ENCODE assay signal across 18 cellular contexts in the genomic region with DNA sequence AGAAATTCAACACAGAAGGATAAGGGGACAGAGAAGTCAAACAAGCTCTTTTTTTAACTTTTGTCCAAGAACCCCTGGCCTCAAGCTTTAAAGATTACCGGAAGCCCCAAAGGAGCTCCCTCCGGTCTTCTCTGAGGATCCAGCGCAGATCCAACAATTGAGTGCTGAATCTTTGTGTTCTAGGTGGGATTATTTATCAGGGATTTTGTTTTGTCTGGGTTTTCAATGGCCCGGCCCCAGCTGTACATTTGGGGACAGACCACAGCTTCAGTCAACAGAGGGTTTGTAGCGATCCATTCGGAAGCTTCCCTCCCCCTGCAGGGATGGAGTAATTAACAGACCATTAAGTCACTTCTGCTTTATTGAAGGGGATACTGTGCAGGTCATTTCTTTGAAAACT. TPM values are rescaled to one million over a fixed set of nuclear protein-coding genes. Genes with fewer than 3 reads are reported as not detected.
DNase-seq lines count a peak whose midpoint lies in the region; TF ChIP-seq lines count a peak whose summit lies in the region.
"Had no signal": no experiment of that assay in that cellular context is flagged by ENCODE, and none has a peak within 500 bp of the region (broad histone marks: within the 10 kb centered on the region; RNA-seq: fewer than 3 reads in every experiment).

No MANE protein-coding gene starts in this region.

- H3K4me1 ChIP-seq in HUES64 (ENCODE audit: insufficient read depth, low read length): peaks cover 35% of the 10 kb centered on the region
- peaks cover 15 to 27% (median 25%) of the 10 kb centered on the region in 4 donors for H3K4me1 ChIP-seq in esophagus muscularis mucosa
- H3K4me1 ChIP-seq in neuronal stem cell (ENCODE audit: control insufficient read depth in 2 of 2, insufficient read depth in 1 of 2, low read depth in 1 of 2, low read length in 2 of 2): peaks cover 0 to 10% of the 10 kb centered on the region in 2 donors
- H3K4me1 ChIP-seq: BE2C had no signal

- H3K9me3 ChIP-seq in HUES64 (ENCODE audit: insufficient read depth, low read depth, low read length) (no peaks in the 10 kb centered on the region), esophagus muscularis mucosa (no peaks in the 10 kb centered on the region), neuronal stem cell (replicated peaks in 1 of 2; ENCODE audit: control insufficient read depth in 2 of 2, insufficient read depth in 1 of 2, low read depth in 1 of 2, low read length in 2 of 2) (no peaks in the 10 kb centered on the region)
- H3K9me3 ChIP-seq: BE2C had no signal

- no peak for TF ChIP-seq POLR2A in esophagus muscularis mucosa (IDR thresholded peaks at IDR 0.05; ENCODE audit: low read depth)

- no peak overlapping the region for H3K27ac ChIP-seq in HUES64 (ENCODE audit: low read depth, low read length)
- H3K27ac ChIP-seq in esophagus muscularis mucosa (replicated peaks in 1 of 4): no peak overlapping the region
- no peak overlapping the region for H3K27ac ChIP-seq in neuronal stem cell (replicated peaks; ENCODE audit: low read length)
- no peak overlapping the region for H3K27ac ChIP-seq in RWPE1

- no peak for TF ChIP-seq EP300 in esophagus muscularis mucosa (IDR thresholded peaks at IDR 0.05)

- peaks cover 63% of the 10 kb centered on the region for H3K27me3 ChIP-seq in H7 (ENCODE audit: control insufficient read depth, insufficient read depth, low read length)
- H3K27me3 ChIP-seq in HUES64 (ENCODE audit: insufficient read depth, low read length): peaks cover 89% of the 10 kb centered on the region
- H3K27me3 ChIP-seq in esophagus muscularis mucosa: peaks cover 0 to 83% (median 60%) of the 10 kb centered on the region in 4 donors
- peaks cover 28 to 69% (median 48%) of the 10 kb centered on the region in 3 experiments for H3K27me3 ChIP-seq in neuronal stem cell (ENCODE audit: control insufficient read depth in 3 of 3, insufficient read depth in 3 of 3, low read depth in 1 of 3, low read length in 3 of 3)

- intact Hi-C loops in esophagus muscularis mucosa (cut with DNase I): no loop called here

- H2BK120ac ChIP-seq in neuronal stem cell (ENCODE audit: low read depth, low read length): no peak overlapping the region

- no peak overlapping the region for H3K23ac ChIP-seq in neuronal stem cell (ENCODE audit: low read depth, low read length, poor library complexity)

- H3K9ac ChIP-seq in HUES64 (ENCODE audit: low read depth, low read length) (no peak overlapping the region), neuronal stem cell (ENCODE audit: low read depth, low read length, poor library complexity) (no peak overlapping the region)

- no peak overlapping the region for H3K4me2 ChIP-seq in neuronal stem cell (ENCODE audit: insufficient read depth, low read length, poor library complexity, severe bottlenecking)

- H3K79me1 ChIP-seq in neuronal stem cell (ENCODE audit: low read depth, low read length): no peaks in the 10 kb centered on the region

- peak; percentile 29 for DNase-seq in H7
- peak; percentile 72 for DNase-seq in esophagus muscularis mucosa (ENCODE audit: extremely low spot score)
- DNase-seq in neuronal stem cell (ENCODE audit: low spot score): peak; percentile 40
- no peak for DNase-seq in NCI-H345 treated with DMSO at 0.1 percent for 48 hours (lab: John Stamatoyannopoulos, UW; ENCODE audit: unreplicated experiment)
- no peak for DNase-seq in ureter (ENCODE audit: low spot score)
- DNase-seq in RWPE1 (ENCODE audit: low spot score): no peak
- DNase-seq: BE2C; CD4-positive, alpha-beta T cell; KG1; NCI-H1092; NCI-H1694 treated with DMSO at 0.1 percent for 48 hours; NCI-H2107; NCI-H345; NCI-H526 treated with DMSO at 0.1 percent for 48 hours; PC-3 had no signal

- no peak overlapping the region for H2BK12ac ChIP-seq in neuronal stem cell (ENCODE audit: low read length)

- CTCF ChIA-PET in RWPE1 (lab: Yijun Ruan, JAX): interaction anchor here (0.6 kb wide), 1 partner anchor 279 kb away, joined by 4 read pairs; no protein-coding TSS in a partner anchor

- H2AFZ ChIP-seq in neuronal stem cell (ENCODE audit: low read length): no peak overlapping the region

- H3K36me3 ChIP-seq in H7 (replicated peaks; ENCODE audit: control insufficient read depth, insufficient read depth, low read length) (no peaks in the 10 kb centered on the region), HUES64 (ENCODE audit: insufficient read depth, low read length) (no peaks in the 10 kb centered on the region), esophagus muscularis mucosa (no peaks in the 10 kb centered on the region), neuronal stem cell (replicated peaks in 1 of 2; ENCODE audit: control insufficient read depth in 2 of 2, insufficient read depth in 2 of 2, low read length in 2 of 2) (no peaks in the 10 kb centered on the region)
- H3K36me3 ChIP-seq: BE2C had no signal

- POLR2A ChIA-PET in RWPE1 (lab: Yijun Ruan, JAX; ENCODE audit: low non-redundant PET): no interaction called here

- H4K91ac ChIP-seq in neuronal stem cell (ENCODE audit: low read depth, low read length, poor library complexity): no peak overlapping the region

- H3K4me3 ChIP-seq in H7 (ENCODE audit: insufficient read depth, low read depth, low read length): no peak overlapping the region
- H3K4me3 ChIP-seq in HUES64 (ENCODE audit: low read length): peak overlapping the region; percentile 25
- H3K4me3 ChIP-seq in esophagus muscularis mucosa: no peak overlapping the region
- no peak overlapping the region for H3K4me3 ChIP-seq in neuronal stem cell (ENCODE audit: low read length in 2 of 2)

- H3K14ac ChIP-seq in neuronal stem cell (ENCODE audit: low read length): no peak overlapping the region

- H3K4ac ChIP-seq in neuronal stem cell (ENCODE audit: low read length): no peak overlapping the region

- no peak overlapping the region for H2BK5ac ChIP-seq in neuronal stem cell (ENCODE audit: low read length)

- TF ChIP-seq CTCF in esophagus muscularis mucosa (IDR thresholded peaks at IDR 0.05): no peak
- TF ChIP-seq CTCF in RWPE1 (conservative IDR thresholded peaks at IDR 0.05; ENCODE audit: low read depth): no peak

- 4% methylated on average over 6 of the region's 6 CpGs for WGBS in HUES64
- WGBS in esophagus muscularis mucosa: 7% methylated on average over 6 of the region's 6 CpGs
- WGBS in neuronal stem cell (ENCODE audit: extremely low coverage in 2 of 2, insufficient read length in 2 of 2, insufficient replicate concordance in 1 of 2), 2 donors: no CpG with 5 or more reads among the region's 6 CpGs

- no peak overlapping the region for H4K8ac ChIP-seq in neuronal stem cell (ENCODE audit: low read depth, low read length)

- no peak overlapping the region for H3K18ac ChIP-seq in neuronal stem cell (ENCODE audit: low read length)

- no peak overlapping the region for H2BK15ac ChIP-seq in neuronal stem cell (ENCODE audit: low read length)

- H2AK5ac ChIP-seq in neuronal stem cell (ENCODE audit: low read depth, low read length): no peak overlapping the region

RNA-seq across cellular contexts. Expression of a gene that starts 7.8 kb away (rescaled TPM):
- total RNA-seq in H7 (2014; rRNA removed; shearing (Covaris generic)): 0.07 and 0.28 TPM in 2 replicates
- 3.9 TPM for polyA plus RNA-seq in HUES64 (2013, experiment 1 of 2)
- 2.3 TPM for polyA plus RNA-seq in HUES64 (2013, experiment 2 of 2)
- total RNA-seq in esophagus muscularis mucosa (under 1 TPM in 1 of 4 donors, not detected in 3; 0.32 TPM), ureter (not detected)
- polyA plus RNA-seq in neuronal stem cell (2013, experiment 1 of 2): 0.04 TPM
- 0.01 TPM for polyA plus RNA-seq in neuronal stem cell (2013, experiment 2 of 2)
- total RNA-seq: CD4-positive, alpha-beta T cell; HepG2; PC-3; SK-MEL-5 had no signal
- polyA plus RNA-seq: HepG2 had no signal

Comparison
In these comparisons a context has a peak if more than half of its experiments do, and no peak if none do; other contexts are left out.
1. DNase-seq: peak in H7 (single experiment), esophagus muscularis mucosa (single experiment) and neuronal stem cell (single experiment); none in NCI-H345 treated with DMSO at 0.1 percent for 48 hours (single experiment), ureter (single experiment) and RWPE1 (single experiment).